ENCODE assay signal across 1 cellular context in genomic region chr3:43742935-43743334, GRCh38.
TF ChIP-seq lines count a peak whose summit lies in the region.

No MANE protein-coding gene starts in this region.

TF ChIP-seq in H1, 55 proteins besides CTCF, POLR2A, EP300 and RAD21 (continued from another document):
- no peak for TF ChIP-seq CHD7 (IDR thresholded peaks at IDR 0.05; ENCODE audit: insufficient replicate concordance, low read length)
- no peak for TF ChIP-seq RNF2 (IDR thresholded peaks at IDR 0.05; ENCODE audit: borderline replicate concordance, low read depth, low read length, missing control alignments, poor library complexity, severe bottlenecking)
- TF ChIP-seq GABPA (IDR thresholded peaks at IDR 0.05; ENCODE audit: borderline replicate concordance, insufficient read depth, low read length): no peak
- no peak for TF ChIP-seq GTF2F1 (IDR thresholded peaks at IDR 0.05; ENCODE audit: borderline replicate concordance, low read depth, low read length)
- no peak for TF ChIP-seq SUZ12 (IDR thresholded peaks at IDR 0.05; ENCODE audit: low read length)
- TF ChIP-seq SP4 (IDR thresholded peaks at IDR 0.05; ENCODE audit: low read length): no peak
